Comparison of ENCODE assay signal across 18 cellular contexts in genomic region chr15:25797511-25798206, GRCh38.
DNase-seq lines count a peak whose midpoint lies in the region; ATAC-seq, FAIRE-seq and TF ChIP-seq lines count a peak whose summit lies in the region.
"Had no signal": no experiment of that assay in that cellular context is flagged by ENCODE, and none has a peak within 500 bp of the region (broad histone marks: within the 10 kb centered on the region; RNA-seq: fewer than 3 reads in every experiment).

No MANE protein-coding gene starts in this region.

- in situ Hi-C loops in HepG2 (cut with HindIII; ENCODE audit: extremely low pct_ligation_motif_present, low pct_unique_long_range_greater_than_20kb): no loop called here

- H3K27ac Mint-ChIP-seq in activated T-helper 1 cell treated with anti-CD3 and anti-CD28 coated beads, Interleukin-12 subunit alpha, Interleukin-12 subunit beta, Interleukin-2, Interleukin-4 antibody, amounts not matched to agents 30 ng/mL and 10 ng/mL and 1 ng/mL, durations not matched to agents 14 hours and 24 hours and 36 hours: peak overlapping the region; percentile 67
- H3K27ac Mint-ChIP-seq: activated CD4-positive, alpha-beta memory T cell treated with anti-CD3 and anti-CD28 coated beads for 36 hours; activated naive CD4-positive, alpha-beta T cell treated with anti-CD3 and anti-CD28 coated beads, Interleukin-2, amount 10 ng/mL, durations not matched to agents 7 days and 5 days; T-helper 2 cell treated with Interferon-gamma antibody and Interleukin-4, amounts not matched to agents 5 μg/mL and 100 μg/mL, for 36 hours had no signal

- DNase-seq in EH (ENCODE audit: low read depth) (peak; percentile 51), left kidney (ENCODE audit: low read depth, low spot score) (peak; percentile 31), smooth muscle cell (lab: John Stamatoyannopoulos, UW; ENCODE audit: unreplicated experiment) (no peak), hypothalamus (lab: John Stamatoyannopoulos, UW) (no peak), HepG2 (ENCODE audit: low spot score) (no peak)
- no peak for DNase-seq in activated T-helper 1 cell treated with anti-CD3 and anti-CD28 coated beads, Interleukin-12 subunit alpha, Interleukin-12 subunit beta, Interleukin-2, Interleukin-4 antibody, amounts not matched to agents 30 ng/mL and 10 ng/mL and 1 ng/mL, durations not matched to agents 14 hours and 24 hours and 36 hours (ENCODE audit: low spot score)
- DNase-seq: activated CD4-positive, alpha-beta memory T cell treated with anti-CD3 and anti-CD28 coated beads for 36 hours; activated naive CD4-positive, alpha-beta T cell treated with anti-CD3 and anti-CD28 coated beads, Interleukin-2, amount 10 ng/mL, durations not matched to agents 7 days and 5 days; Kasumi-1; lower lobe of right lung; NCI-H1930; NCI-H774; stimulated activated CD4-positive, alpha-beta T cell treated with anti-CD3 and anti-CD28 coated beads, Interleukin-2, amount 100 ng/mL, for 24 hours had no signal

- WGBS in smooth muscle cell (ENCODE audit: low lambda C conversion rate): 55% methylated on average over 10 of the region's 10 CpGs
- WGBS in HepG2 (ENCODE audit: low lambda C conversion rate): 55% methylated on average over 7 of the region's 10 CpGs

- CTCF ChIA-PET in HepG2 (lab: Yijun Ruan, JAX; ENCODE audit: low intra/inter-chr PET ratio, low total read pairs): no interaction called here

- intact Hi-C loops in activated T-helper 1 cell treated with anti-CD3 and anti-CD28 coated beads, Interleukin-12 subunit alpha, Interleukin-12 subunit beta, Interleukin-2, Interleukin-4 antibody, amounts not matched to agents 30 ng/mL and 10 ng/mL and 1 ng/mL, durations not matched to agents 14 hours and 24 hours and 36 hours (cut with micrococcal nuclease): no loop called here
- intact Hi-C loops in HepG2 (cut with micrococcal nuclease; ENCODE audit: unreplicated experiment): no loop called here

- peaks cover 7% of the 10 kb centered on the region for H3K36me3 Mint-ChIP-seq in activated T-helper 1 cell treated with anti-CD3 and anti-CD28 coated beads, Interleukin-12 subunit alpha, Interleukin-12 subunit beta, Interleukin-2, Interleukin-4 antibody, amounts not matched to agents 30 ng/mL and 10 ng/mL and 1 ng/mL, durations not matched to agents 14 hours and 24 hours and 36 hours (ENCODE audit: low read depth)
- H3K36me3 Mint-ChIP-seq: activated CD4-positive, alpha-beta memory T cell treated with anti-CD3 and anti-CD28 coated beads for 36 hours had no signal

- no peaks in the 10 kb centered on the region for H4K20me1 ChIP-seq in smooth muscle cell (ENCODE audit: low read depth)
- no peaks in the 10 kb centered on the region for H4K20me1 ChIP-seq in HepG2 (ENCODE audit: insufficient read depth, low read length)

- no TSS peak for BruUV-seq in HepG2 (replicated peaks; lab: Mats Ljungman, UMichigan)

- H3K4me3 ChIP-seq in smooth muscle cell: no peak overlapping the region
- H3K4me3 ChIP-seq in HepG2 (replicated peaks in 1 of 3; ENCODE audit: insufficient read depth in 1 of 3, low read depth in 2 of 3, low read length in 3 of 3): no peak overlapping the region
- H3K4me3 ChIP-seq: lower lobe of right lung had no signal

- no peaks in the 10 kb centered on the region for H3K27me3 Mint-ChIP-seq in activated T-helper 1 cell treated with anti-CD3 and anti-CD28 coated beads, Interleukin-12 subunit alpha, Interleukin-12 subunit beta, Interleukin-2, Interleukin-4 antibody, amounts not matched to agents 30 ng/mL and 10 ng/mL and 1 ng/mL, durations not matched to agents 14 hours and 24 hours and 36 hours (ENCODE audit: insufficient read depth)
- H3K27me3 Mint-ChIP-seq: activated CD4-positive, alpha-beta memory T cell treated with anti-CD3 and anti-CD28 coated beads for 36 hours; activated naive CD4-positive, alpha-beta T cell treated with anti-CD3 and anti-CD28 coated beads, Interleukin-2, amount 10 ng/mL, durations not matched to agents 7 days and 5 days had no signal

- no peaks in the 10 kb centered on the region for H3K9me3 Mint-ChIP-seq in activated T-helper 1 cell treated with anti-CD3 and anti-CD28 coated beads, Interleukin-12 subunit alpha, Interleukin-12 subunit beta, Interleukin-2, Interleukin-4 antibody, amounts not matched to agents 30 ng/mL and 10 ng/mL and 1 ng/mL, durations not matched to agents 14 hours and 24 hours and 36 hours
- H3K9me3 Mint-ChIP-seq: activated CD4-positive, alpha-beta memory T cell treated with anti-CD3 and anti-CD28 coated beads for 36 hours; activated naive CD4-positive, alpha-beta T cell treated with anti-CD3 and anti-CD28 coated beads, Interleukin-2, amount 10 ng/mL, durations not matched to agents 7 days and 5 days; H9; T-helper 2 cell treated with Interferon-gamma antibody and Interleukin-4, amounts not matched to agents 5 μg/mL and 100 μg/mL, for 36 hours had no signal

- H3K79me2 ChIP-seq in smooth muscle cell (ENCODE audit: low read depth) (peaks cover 19% of the 10 kb centered on the region), HepG2 (ENCODE audit: insufficient read depth, low read length) (no peaks in the 10 kb centered on the region)

- TF ChIP-seq EP300 in HepG2 (IDR thresholded peaks at IDR 0.05; ENCODE audit: low read depth in 2 of 2, low read length in 2 of 2) (no peak), HepG2 (CRISPR knock-in tag; IDR thresholded peaks at IDR 0.05; ENCODE audit: borderline replicate concordance) (no peak)

- H3F3A ChIP-seq in smooth muscle cell (ENCODE audit: low read depth): no peaks in the 10 kb centered on the region

- FAIRE-seq in HepG2 (lab: Jason Lieb, UNC): no peak

- H2AFZ ChIP-seq in smooth muscle cell (ENCODE audit: low read depth) (peak overlapping the region; percentile 21), HepG2 (ENCODE audit: low read length) (no peak overlapping the region)
- H2AFZ ChIP-seq: parathyroid adenoma had no signal

- H3K9ac ChIP-seq in smooth muscle cell (ENCODE audit: low read depth) (peak overlapping the region; percentile 61), HepG2 (ENCODE audit: insufficient read depth, low read depth, low read length) (no peak overlapping the region)
- H3K9ac ChIP-seq: parathyroid adenoma had no signal

- peaks cover 43% of the 10 kb centered on the region for H3K4me1 Mint-ChIP-seq in activated T-helper 1 cell treated with anti-CD3 and anti-CD28 coated beads, Interleukin-12 subunit alpha, Interleukin-12 subunit beta, Interleukin-2, Interleukin-4 antibody, amounts not matched to agents 30 ng/mL and 10 ng/mL and 1 ng/mL, durations not matched to agents 14 hours and 24 hours and 36 hours (ENCODE audit: low read depth)

- ATAC-seq in HepG2: no peak
- no peak for ATAC-seq in HG03521 (IDR thresholded peaks at IDR 0.05; ENCODE audit: unreplicated experiment)
- ATAC-seq: lower lobe of right lung had no signal

- no peaks in the 10 kb centered on the region for H3K4me1 ChIP-seq in smooth muscle cell (ENCODE audit: low read depth)
- no peaks in the 10 kb centered on the region for H3K4me1 ChIP-seq in HepG2 (ENCODE audit: insufficient read depth, low read length)
- H3K4me1 ChIP-seq: lower lobe of right lung had no signal

- H3K9me3 ChIP-seq in smooth muscle cell (replicated peaks; ENCODE audit: low read depth): no peaks in the 10 kb centered on the region
- no peaks in the 10 kb centered on the region for H3K9me3 ChIP-seq in HepG2 (ENCODE audit: low read length)
- H3K9me3 ChIP-seq: lower lobe of right lung had no signal

- H3K27ac ChIP-seq in smooth muscle cell (ENCODE audit: low read depth): peak overlapping the region; percentile 78
- H3K27ac ChIP-seq in HepG2 (ENCODE audit: extremely low read length, insufficient read depth, low read length): no peak overlapping the region
- H3K27ac ChIP-seq: HL-60, lower lobe of right lung, parathyroid adenoma had no signal

- no peaks in the 10 kb centered on the region for H3K27me3 ChIP-seq in smooth muscle cell (ENCODE audit: low read depth)
- peaks cover 0 to 3% of the 10 kb centered on the region in 2 experiments; a peak in 1 of 5 replicates for H3K27me3 ChIP-seq in HepG2 (ENCODE audit: control insufficient read depth in 1 of 2, insufficient read depth in 2 of 2, low read length in 2 of 2)

- H3K4me2 ChIP-seq in smooth muscle cell (peak overlapping the region; percentile 68), HepG2 (ENCODE audit: low read depth, low read length) (no peak overlapping the region)

- POLR2A ChIA-PET in HepG2 (lab: Yijun Ruan, JAX): no interaction called here

- H3K4me3 Mint-ChIP-seq in activated T-helper 1 cell treated with anti-CD3 and anti-CD28 coated beads, Interleukin-12 subunit alpha, Interleukin-12 subunit beta, Interleukin-2, Interleukin-4 antibody, amounts not matched to agents 30 ng/mL and 10 ng/mL and 1 ng/mL, durations not matched to agents 14 hours and 24 hours and 36 hours: no peak overlapping the region
- H3K4me3 Mint-ChIP-seq: activated CD4-positive, alpha-beta memory T cell treated with anti-CD3 and anti-CD28 coated beads for 36 hours; activated naive CD4-positive, alpha-beta T cell treated with anti-CD3 and anti-CD28 coated beads, Interleukin-2, amount 10 ng/mL, durations not matched to agents 7 days and 5 days; H9; T-helper 2 cell treated with Interferon-gamma antibody and Interleukin-4, amounts not matched to agents 5 μg/mL and 100 μg/mL, for 36 hours had no signal

- no peak for TF ChIP-seq POLR2A in HepG2 (IDR thresholded peaks at IDR 0.05; ENCODE audit: insufficient read depth in 1 of 2, low read depth in 2 of 2, low read length in 2 of 2)

- H3K36me3 ChIP-seq in smooth muscle cell (ENCODE audit: low read depth): no peaks in the 10 kb centered on the region
- H3K36me3 ChIP-seq in HepG2 (replicated peaks in 1 of 2; ENCODE audit: control insufficient read depth in 1 of 2, insufficient read depth in 2 of 2, low read length in 2 of 2): no peaks in the 10 kb centered on the region
- H3K36me3 ChIP-seq: lower lobe of right lung had no signal

- TF ChIP-seq CTCF in smooth muscle cell (IDR thresholded peaks at IDR 0.05; ENCODE audit: borderline replicate concordance, insufficient read depth, poor library complexity, severe bottlenecking): no peak
- no peak for TF ChIP-seq CTCF in HepG2 (CRISPR knock-in tag; IDR thresholded peaks at IDR 0.05)

- TF ChIP-seq RAD21 in HepG2 (CRISPR knock-in tag; IDR thresholded peaks at IDR 0.05): no peak

TF ChIP-seq in HepG2, 621 proteins besides CTCF, POLR2A, EP300 and RAD21 (continues in another document):
- TF ChIP-seq ZNF251 (CRISPR knock-in tag; IDR thresholded peaks at IDR 0.05) (no peak), ZSCAN21 (CRISPR knock-in tag; IDR thresholded peaks at IDR 0.05; ENCODE audit: borderline replicate concordance) (no peak), ZNF780A (CRISPR knock-in tag; IDR thresholded peaks at IDR 0.05) (no peak), ZNF75D (CRISPR knock-in tag; IDR thresholded peaks at IDR 0.05; ENCODE audit: borderline replicate concordance) (no peak), HOXD1 (CRISPR knock-in tag; IDR thresholded peaks at IDR 0.05) (no peak), FLYWCH1 (CRISPR knock-in tag; IDR thresholded peaks at IDR 0.05) (no peak)

Comparison
In these comparisons a context has a peak if more than half of its experiments do, and no peak if none do; other contexts are left out.
1. DNase-seq: peak in EH (single experiment) and left kidney (single experiment); none in activated T-helper 1 cell treated with anti-CD3 and anti-CD28 coated beads, Interleukin-12 subunit alpha, Interleukin-12 subunit beta, Interleukin-2, Interleukin-4 antibody, amounts not matched to agents 30 ng/mL and 10 ng/mL and 1 ng/mL, durations not matched to agents 14 hours and 24 hours and 36 hours (single experiment), smooth muscle cell (single experiment), hypothalamus (0 of 51) and HepG2 (single experiment).